Comparison of ENCODE assay signal across 7 cellular contexts in genomic region chr1:37478451-37478871, GRCh38. TPM values are rescaled to one million over a fixed set of nuclear protein-coding genes. Genes with fewer than 3 reads are reported as not detected.
A peak's percentile ranks its signal among the peaks of the same experiment; 100 is the strongest.
DNase-seq lines count a peak whose midpoint lies in the region; ATAC-seq and TF ChIP-seq lines count a peak whose summit lies in the region.

No MANE protein-coding gene starts in this region.

- H3K27ac Mint-ChIP-seq in activated B cell treated with CpG ODN at 0.5 μM for 24 hours = peak overlapping the region; percentile 92

- H3K27ac ChIP-seq in HL-60 (replicated peaks) (peak overlapping the region; percentile 92), esophagus (ENCODE audit: low read depth in 2 of 2, low read length in 1 of 2) (peak overlapping the region; percentile 92 to 98)

- peak in 1 of 2 experiments; percentile 41 for DNase-seq in HL-60 (ENCODE audit: low read depth in 1 of 2, low spot score in 1 of 2)
- no peak for DNase-seq in activated B cell treated with CpG ODN at 0.5 μM for 24 hours
- peak; percentile 43 for DNase-seq in stimulated activated CD4-positive, alpha-beta T cell treated with anti-CD3 and anti-CD28 coated beads, Interleukin-12 subunit alpha, Interleukin-12 subunit beta, amount 100 ng/mL, for 4 hours
- DNase-seq in putamen (ENCODE audit: low spot score) = no peak

- no peaks in the 10 kb centered on the region for H3K27me3 ChIP-seq in HL-60 (ENCODE audit: insufficient read depth, poor library complexity, severe bottlenecking)
- no peaks in the 10 kb centered on the region for H3K27me3 ChIP-seq in esophagus (ENCODE audit: control insufficient read depth in 1 of 2, insufficient read depth in 2 of 2, low read length in 2 of 2)

- H3K4me3 ChIP-seq in HL-60 (replicated peaks; ENCODE audit: insufficient read depth, low read length) = peak overlapping the region; percentile 69
- H3K4me3 ChIP-seq in esophagus (ENCODE audit: low read depth in 1 of 2, low read length in 2 of 2) = peak overlapping the region; percentile 70

- H3K9me3 ChIP-seq in esophagus (ENCODE audit: control insufficient read depth in 2 of 2, insufficient read depth in 1 of 2, low read depth in 1 of 2, low read length in 1 of 2) = no peaks in the 10 kb centered on the region

- CTCF ChIA-PET in activated B cell treated with CpG ODN at 0.5 μM for 24 hours (lab: Charles Lee) = interaction anchor here (1.3 to 10.1 kb wide), 3 partner anchors 9 to 36 kb away, joined by 6 to 124 read pairs (median 32); partner anchors contain the start of gene MEAF6

- peak overlapping the region; percentile 99 for H3K4me3 Mint-ChIP-seq in activated B cell treated with CpG ODN at 0.5 μM for 24 hours

- 71 to 72% methylated on average over 8 of the region's 8 CpGs for WGBS in esophagus, 2 donors

- H3K4me1 ChIP-seq in esophagus (ENCODE audit: control insufficient read depth in 2 of 2, insufficient read depth in 2 of 2, low read length in 1 of 2) = peaks cover 18 to 44% of the 10 kb centered on the region in 2 donors

- H3K4me1 Mint-ChIP-seq in activated B cell treated with CpG ODN at 0.5 μM for 24 hours = peaks cover 62% of the 10 kb centered on the region

- H3K27me3 Mint-ChIP-seq in activated B cell treated with CpG ODN at 0.5 μM for 24 hours = no peaks in the 10 kb centered on the region

- peaks cover 22 to 53% of the 10 kb centered on the region in 2 donors for H3K36me3 ChIP-seq in esophagus (ENCODE audit: control insufficient read depth in 2 of 2, insufficient read depth in 2 of 2, low read length in 1 of 2)

- POLR2A ChIA-PET in activated B cell treated with CpG ODN at 0.5 μM for 24 hours (lab: Charles Lee) = interaction anchor here (0.7 to 7.9 kb wide), 16 partner anchors 8 to 1939 kb away, joined by 3 to 132 read pairs (median 7); partner anchors contain the start of genes C1orf122, CDCA8, GNL2 and MEAF6

- H3K9me3 Mint-ChIP-seq in activated B cell treated with CpG ODN at 0.5 μM for 24 hours = no peaks in the 10 kb centered on the region

- no peak for TF ChIP-seq CTCF in HL-60 (IDR thresholded peaks at IDR 0.05; ENCODE audit: insufficient read depth, low read length)
- TF ChIP-seq CTCF in activated B cell treated with CpG ODN at 0.5 μM for 24 hours (IDR thresholded peaks at IDR 0.05) = no peak

- intact Hi-C loops in activated B cell treated with CpG ODN at 0.5 μM for 24 hours (cut with micrococcal nuclease) = loop anchor here (5.0 to 10.0 kb wide), 4 partner anchors 119 to 1626 kb away; partner anchors contain the start of genes C1orf122, GNL2, THRAP3 and YRDC

- H3K36me3 Mint-ChIP-seq in activated B cell treated with CpG ODN at 0.5 μM for 24 hours (ENCODE audit: low read depth) = peaks cover 82% of the 10 kb centered on the region

- ATAC-seq in activated B cell treated with CpG ODN at 0.5 μM for 24 hours (ENCODE audit: low read depth) = no peak
- no peak for ATAC-seq in GM18519 (IDR thresholded peaks at IDR 0.05; ENCODE audit: low FRiP score, unreplicated experiment)
- no peak for ATAC-seq in GM21786 (IDR thresholded peaks at IDR 0.05; ENCODE audit: unreplicated experiment)

RNA-seq across cellular contexts. Expression of gene ZC3H12A, which starts 4.1 kb away (rescaled TPM):
- total RNA-seq in activated B cell treated with CpG ODN at 0.5 μM for 24 hours = 140 and 145 TPM in 2 replicates
- polyA plus RNA-seq in esophagus = 10 to 100 TPM; 17.6 to 25.3 TPM

RNA-seq across cellular contexts. Expression of gene MEAF6, which starts 36.1 kb away (rescaled TPM):
- total RNA-seq in activated B cell treated with CpG ODN at 0.5 μM for 24 hours = 59.9 and 66.5 TPM in 2 replicates
- polyA plus RNA-seq in esophagus = 10 to 100 TPM; 28.8 to 33.9 TPM
